In genomic region chrX:23114256-23114655, GRCh38 we compare ENCODE assay signal across 18 cellular contexts.
DNase-seq lines count a peak whose midpoint lies in the region; ATAC-seq, FAIRE-seq and TF ChIP-seq lines count a peak whose summit lies in the region.
"Had no signal": no experiment of that assay in that cellular context is flagged by ENCODE, and none has a peak within 500 bp of the region (broad histone marks: within the 10 kb centered on the region; RNA-seq: fewer than 3 reads in every experiment).

No MANE protein-coding gene starts in this region.

- no peaks in the 10 kb centered on the region for H3K27me3 ChIP-seq in mammary epithelial cell (ENCODE audit: insufficient read depth, low read length)
- H3K27me3 ChIP-seq in tibial artery, result no peaks in the 10 kb centered on the region
- H3K27me3 ChIP-seq: BLaER1 treated with 17β-estradiol and CSF1 and Interleukin-3, amounts not matched to agents 10 nM and 100 nM had no signal

- no peak overlapping the region for H2AFZ ChIP-seq in mammary epithelial cell (ENCODE audit: low read depth, low read length)
- H2AFZ ChIP-seq: GM23338 had no signal

- H3K4me3 ChIP-seq in mammary epithelial cell (replicated peaks in 1 of 3; ENCODE audit: insufficient read depth in 1 of 3, low read depth in 2 of 3, low read length in 3 of 3), result no peak overlapping the region
- no peak overlapping the region for H3K4me3 ChIP-seq in tibial artery
- H3K4me3 ChIP-seq: BLaER1 treated with 17β-estradiol and CSF1 and Interleukin-3, amounts not matched to agents 10 nM and 100 nM; GM23338 had no signal

- H3K27ac ChIP-seq in mammary epithelial cell (ENCODE audit: insufficient read depth, low read depth, low read length), result no peak overlapping the region
- H3K27ac ChIP-seq in tibial artery, result no peak overlapping the region
- H3K27ac ChIP-seq: BLaER1 treated with 17β-estradiol and CSF1 and Interleukin-3, amounts not matched to agents 10 nM and 100 nM had no signal

- no peak overlapping the region for H3K4me2 ChIP-seq in mammary epithelial cell (ENCODE audit: insufficient read depth, low read depth, low read length)
- H3K4me2 ChIP-seq: BLaER1 treated with 17β-estradiol and CSF1 and Interleukin-3, amounts not matched to agents 10 nM and 100 nM; GM23338 had no signal

- intact Hi-C loops in mammary epithelial cell (cut with micrococcal nuclease) (no loop called here), tibial artery (cut with DNase I; ENCODE audit: low total_unique reads) (no loop called here)

- no peaks in the 10 kb centered on the region for H4K20me1 ChIP-seq in mammary epithelial cell (ENCODE audit: insufficient read depth, low read length)
- H4K20me1 ChIP-seq: BLaER1 treated with 17β-estradiol and CSF1 and Interleukin-3, amounts not matched to agents 10 nM and 100 nM had no signal

- H3K27me3 Mint-ChIP-seq in nephron progenitor cell (ENCODE audit: low read depth, poor library complexity) (peaks cover 6% of the 10 kb centered on the region), type B pancreatic cell (no peaks in the 10 kb centered on the region)
- H3K27me3 Mint-ChIP-seq: B cell had no signal

- no peaks in the 10 kb centered on the region for H3K4me1 Mint-ChIP-seq in nephron progenitor cell
- peaks cover 17% of the 10 kb centered on the region for H3K4me1 Mint-ChIP-seq in type B pancreatic cell (ENCODE audit: unreplicated experiment)
- H3K4me1 Mint-ChIP-seq: B cell had no signal

- no peaks in the 10 kb centered on the region for H3K79me2 ChIP-seq in mammary epithelial cell (ENCODE audit: insufficient read depth, low read length)

- H3K36me3 ChIP-seq in mammary epithelial cell (ENCODE audit: insufficient read depth, low read length) (no peaks in the 10 kb centered on the region), tibial artery (no peaks in the 10 kb centered on the region)
- H3K36me3 ChIP-seq: BLaER1 treated with 17β-estradiol and CSF1 and Interleukin-3, amounts not matched to agents 10 nM and 100 nM had no signal

- TF ChIP-seq CTCF in mammary epithelial cell (conservative IDR thresholded peaks at IDR 0.05 in 1 of 2, IDR thresholded peaks at IDR 0.05 in 1 of 2; ENCODE audit: extremely low read depth in 1 of 2, insufficient read depth in 1 of 2, low read depth in 1 of 2, low read length in 2 of 2) (no peak), nephron progenitor cell (IDR thresholded peaks at IDR 0.05) (no peak), type B pancreatic cell (conservative IDR thresholded peaks at IDR 0.05) (no peak), tibial artery (IDR thresholded peaks at IDR 0.05) (no peak)

- H3K36me3 Mint-ChIP-seq in nephron progenitor cell (ENCODE audit: low read depth) (no peaks in the 10 kb centered on the region), type B pancreatic cell (no peaks in the 10 kb centered on the region)
- H3K36me3 Mint-ChIP-seq: CD8-positive, alpha-beta T cell had no signal

- no peak for ATAC-seq in HG03135 (IDR thresholded peaks at IDR 0.05; ENCODE audit: unreplicated experiment)
- ATAC-seq: CD8-positive, alpha-beta T cell; GM23338 had no signal

- no peaks in the 10 kb centered on the region for H3K9me3 ChIP-seq in mammary epithelial cell (replicated peaks; ENCODE audit: insufficient read depth, low read length)
- no peaks in the 10 kb centered on the region for H3K9me3 ChIP-seq in tibial artery
- H3K9me3 ChIP-seq: BLaER1 treated with 17β-estradiol and CSF1 and Interleukin-3, amounts not matched to agents 10 nM and 100 nM had no signal

- peak; percentile 14 to 45 for DNase-seq in T47D (ENCODE audit: low read depth in 1 of 2, low spot score in 1 of 2)
- DNase-seq in mammary epithelial cell, result no peak
- DNase-seq in HTR-8/SVneo (ENCODE audit: insufficient read length, low spot score), result no peak
- no peak for DNase-seq in nephron progenitor cell
- DNase-seq in type B pancreatic cell (ENCODE audit: extremely low spot score, unreplicated experiment), result no peak
- no peak for DNase-seq in medulla oblongata (ENCODE audit: extremely low spot score)
- DNase-seq in tibial artery, result no peak
- DNase-seq: Calu3; CD8-positive, alpha-beta T cell; DMS79 treated with DMSO at 0.1 percent for 48 hours; GF-D8; HCEC 1CT; HFFc6 had no signal

- dilution Hi-C loops in mammary epithelial cell (cut with HindIII; ENCODE audit: low sequenced_read_pairs), result no loop called here

- FAIRE-seq in HTR-8/SVneo (lab: Jason Lieb, UNC), result peak; percentile 33
- FAIRE-seq: H54 had no signal

- H3K4me3 Mint-ChIP-seq in nephron progenitor cell (no peak overlapping the region), type B pancreatic cell (peak overlapping the region; percentile 23)
- H3K4me3 Mint-ChIP-seq: B cell; CD8-positive, alpha-beta T cell; GM23338; HFFc6 had no signal

- H3K27ac Mint-ChIP-seq in nephron progenitor cell (peak overlapping the region; percentile 17), type B pancreatic cell (peak overlapping the region; percentile 76)
- H3K27ac Mint-ChIP-seq: B cell; CD8-positive, alpha-beta T cell; GM23338; HFFc6 had no signal

- no TSS peak for BruUV-seq in mammary epithelial cell (replicated peaks; lab: Mats Ljungman, UMichigan)

- CTCF ChIA-PET in mammary epithelial cell (lab: Charles Lee; ENCODE audit: low non-redundant PET), result no interaction called here

- no peak overlapping the region for H3K9ac ChIP-seq in mammary epithelial cell (ENCODE audit: insufficient read depth, low read length)
- H3K9ac ChIP-seq: BLaER1 treated with 17β-estradiol and CSF1 and Interleukin-3, amounts not matched to agents 10 nM and 100 nM had no signal

- in situ Hi-C loops in T47D (cut with HindIII; ENCODE audit: low pct_unique_long_range_greater_than_20kb, low sequenced_read_pairs) (no loop called here), mammary epithelial cell (cut with MboI; ENCODE audit: low sequenced_read_pairs in 2 of 2) (no loop called here)

- H3K9me3 Mint-ChIP-seq in nephron progenitor cell, result no peaks in the 10 kb centered on the region
- H3K9me3 Mint-ChIP-seq in type B pancreatic cell, result peaks cover 6% of the 10 kb centered on the region
- H3K9me3 Mint-ChIP-seq: CD8-positive, alpha-beta T cell; GM23338; HFFc6 had no signal

- 81% methylated on average over 10 of the region's 10 CpGs for WGBS in mammary epithelial cell (ENCODE audit: low coverage, missing lambda C conversion rate)

- H3K4me1 ChIP-seq in mammary epithelial cell (ENCODE audit: insufficient read depth, low read length), result no peaks in the 10 kb centered on the region
- H3K4me1 ChIP-seq in tibial artery, result no peaks in the 10 kb centered on the region
- H3K4me1 ChIP-seq: BLaER1 treated with 17β-estradiol and CSF1 and Interleukin-3, amounts not matched to agents 10 nM and 100 nM had no signal

Comparison
In these comparisons a context has a peak if more than half of its experiments do, and no peak if none do; other contexts are left out.
1. DNase-seq: peak in T47D (2 of 2); none in mammary epithelial cell (single experiment), HTR-8/SVneo (single experiment), nephron progenitor cell (single experiment), type B pancreatic cell (single experiment), medulla oblongata (single experiment) and tibial artery (0 of 2).